In the genomic region with DNA sequence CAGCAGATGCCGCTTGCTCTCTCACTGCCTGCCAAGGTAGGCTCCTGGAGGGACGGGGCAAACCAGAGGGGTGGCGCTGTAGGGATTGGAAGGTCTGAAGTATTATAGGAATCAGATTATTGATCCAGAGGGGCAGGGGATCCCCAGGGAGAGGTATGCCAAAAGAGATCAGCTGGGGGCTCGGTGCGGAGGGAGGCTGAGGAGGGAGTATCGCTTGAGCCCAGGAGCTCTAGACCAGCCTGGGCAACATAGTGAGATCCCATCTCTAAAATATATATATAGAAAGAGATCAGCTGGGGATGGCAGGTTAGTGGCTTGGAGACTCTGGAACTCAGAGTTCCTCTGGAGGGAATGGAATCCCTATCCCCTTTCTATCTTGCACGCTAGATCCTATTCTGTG, we compare ENCODE assay signal across 10 cellular contexts. TPM values are rescaled to one million over a fixed set of nuclear protein-coding genes. Genes with fewer than 3 reads are reported as not detected.
"Had no signal": no experiment of that assay in that cellular context is flagged by ENCODE, and none has a peak within 500 bp of the region (broad histone marks: within the 10 kb centered on the region; RNA-seq: fewer than 3 reads in every experiment).

No MANE protein-coding gene starts in this region.

- H3K9ac ChIP-seq: GM23248, KMS-11 had no signal

- H3K4me3 ChIP-seq: GM23248 had no signal

- H3K27ac ChIP-seq: GM23248, HL-60, KMS-11 had no signal

- H3K4me2 ChIP-seq: KMS-11 had no signal

- DNase-seq: GM23248, GOT3, H9, HCEC 1CT, HFFc6, KBM-7 had no signal

- H2AFZ ChIP-seq: GM23248 had no signal

RNA-seq across cellular contexts. Expression of gene FBXO24, which starts 9.1 kb away (rescaled TPM):
- total RNA-seq: HT1080 had no signal

RNA-seq across cellular contexts. Expression of gene SAP25, which starts 21.5 kb away (rescaled TPM):
- total RNA-seq: GM23248, H4 had no signal
- polyA plus RNA-seq: GM23248 had no signal
